ENCODE assay signal across 8 cellular contexts in genomic region chr15:90716317-90716975, GRCh38. TPM values are rescaled to one million over a fixed set of nuclear protein-coding genes. Genes with fewer than 3 reads are reported as not detected.
A peak's percentile ranks its signal among the peaks of the same experiment; 100 is the strongest.
DNase-seq lines count a peak whose midpoint lies in the region; ATAC-seq and TF ChIP-seq lines count a peak whose summit lies in the region.

No MANE protein-coding gene starts in this region.

- ATAC-seq in heart right ventricle = peak in 5 of 8 donors; percentile 0 to 45 (median 33)
- ATAC-seq in Right ventricle myocardium inferior = no peak
- ATAC-seq in HG03521 (IDR thresholded peaks at IDR 0.05; ENCODE audit: unreplicated experiment) = no peak

- H3K27me3 Mint-ChIP-seq in activated CD4-positive, alpha-beta memory T cell treated with anti-CD3 and anti-CD28 coated beads for 36 hours = no peaks in the 10 kb centered on the region

- H3K4me3 ChIP-seq in heart right ventricle = peak overlapping the region; percentile 23 to 76 (median 70)
- peak overlapping the region; percentile 89 for H3K4me3 ChIP-seq in skeletal muscle cell (ENCODE audit: low read depth, low read length)

- H3K27me3 ChIP-seq in heart right ventricle = no peaks in the 10 kb centered on the region

- POLR2A ChIA-PET in activated CD4-positive, alpha-beta memory T cell treated with anti-CD3 and anti-CD28 coated beads for 36 hours (lab: Charles Lee) = interaction anchor here (0.6 to 2.3 kb wide), 14 partner anchors 13 to 272 kb away, joined by 3 to 10 read pairs (median 4); partner anchors contain the start of genes HDDC3 and MAN2A2

- H3K4me1 Mint-ChIP-seq in activated CD4-positive, alpha-beta memory T cell treated with anti-CD3 and anti-CD28 coated beads for 36 hours (ENCODE audit: low read depth) = peaks cover 24% of the 10 kb centered on the region

- WGBS in heart right ventricle, 2 donors = 8% methylated on average over 14 of the region's 14 CpGs

- H3K36me3 Mint-ChIP-seq in activated CD4-positive, alpha-beta memory T cell treated with anti-CD3 and anti-CD28 coated beads for 36 hours = peaks cover 11% of the 10 kb centered on the region

- intact Hi-C loops in heart right ventricle (cut with DNase I) = loop anchor here in 7 of 10 donors (1.0 to 10.0 kb wide), 7 partner anchors 68 to 171 kb away; partner anchors contain the start of genes FES (in 2 of the 7) and FURIN (in 1 of the 7)
- intact Hi-C loops in Right ventricle myocardium inferior (cut with DNase I) = no loop called here
- intact Hi-C loops in activated CD4-positive, alpha-beta memory T cell treated with anti-CD3 and anti-CD28 coated beads for 36 hours (cut with micrococcal nuclease) = loop anchor here (2.0 to 5.0 kb wide), 3 partner anchors 54 to 218 kb away; partner anchors contain the start of gene UNC45A

- CTCF ChIA-PET in activated CD4-positive, alpha-beta memory T cell treated with anti-CD3 and anti-CD28 coated beads for 36 hours (lab: Charles Lee) = interaction anchor here (0.6 to 2.6 kb wide), 11 partner anchors 11 to 217 kb away, joined by 3 to 26 read pairs (median 3); partner anchors contain the start of genes FES, FURIN, HDDC3 and UNC45A

- H3K27ac Mint-ChIP-seq in activated CD4-positive, alpha-beta memory T cell treated with anti-CD3 and anti-CD28 coated beads for 36 hours = peak overlapping the region; percentile 91

- H3K4me1 ChIP-seq in heart right ventricle = peaks cover 2 to 18% (median 14%) of the 10 kb centered on the region in 9 donors

- H3K4me3 Mint-ChIP-seq in activated CD4-positive, alpha-beta memory T cell treated with anti-CD3 and anti-CD28 coated beads for 36 hours = peak overlapping the region; percentile 84

- no peaks in the 10 kb centered on the region for H3K9me3 Mint-ChIP-seq in activated CD4-positive, alpha-beta memory T cell treated with anti-CD3 and anti-CD28 coated beads for 36 hours

- no peak for TF ChIP-seq CTCF in heart right ventricle (IDR thresholded peaks at IDR 0.05)

- DNase-seq in heart right ventricle = no peak
- DNase-seq in Right ventricle myocardium inferior (ENCODE audit: missing footprints) = no peak
- DNase-seq in activated CD4-positive, alpha-beta memory T cell treated with anti-CD3 and anti-CD28 coated beads for 36 hours = no peak
- DNase-seq in glomerular visceral epithelial cell (ENCODE audit: extremely low spot score) = peak; percentile 7
- no peak for DNase-seq in skeletal muscle cell (ENCODE audit: low read depth)
- DNase-seq in HPDE6-E6E7 (ENCODE audit: extremely low spot score) = no peak
- DNase-seq in NCI-H1694 (lab: John Stamatoyannopoulos, UW) = no peak

- H3K9me3 ChIP-seq in heart right ventricle = no peaks in the 10 kb centered on the region

- H3K36me3 ChIP-seq in heart right ventricle = no peaks in the 10 kb centered on the region

- H3K27ac ChIP-seq in heart right ventricle = peak overlapping the region; percentile 74 to 96 (median 88)

RNA-seq across cellular contexts. Expression of gene BLM, which starts 0.7 kb away (rescaled TPM):
- total RNA-seq in heart right ventricle (10 to 100 TPM in 4 of 10 donors, 1 to 10 TPM in 6; 3.5 to 35.0 (median 7.9) TPM), Right ventricle myocardium inferior (26.6 TPM)
- 10 to 100 TPM in 1 of 2 donors, 1 to 10 TPM in 1; 5.8 to 15.4 TPM for polyA plus RNA-seq in heart right ventricle
- total RNA-seq in activated CD4-positive, alpha-beta memory T cell treated with anti-CD3 and anti-CD28 coated beads for 36 hours = 10 to 100 TPM; 65.6 to 68.7 TPM

Comparison
In these comparisons a context has a peak if more than half of its experiments do, and no peak if none do; other contexts are left out.
1. ATAC-seq: peak in heart right ventricle (5 of 8); none in Right ventricle myocardium inferior (single experiment) and HG03521 (single experiment).